8 cellular contexts compared by ENCODE assay signal in genomic region chr21:42781150-42781980, GRCh38.
DNase-seq lines count a peak whose midpoint lies in the region; ATAC-seq and TF ChIP-seq lines count a peak whose summit lies in the region.

No MANE protein-coding gene starts in this region.

- H3K9me3 ChIP-seq in iPS-20b (ENCODE audit: insufficient read depth, low read depth, low read length) = no peaks in the 10 kb centered on the region

- H3K27me3 ChIP-seq in iPS-20b (ENCODE audit: insufficient read depth, low read length) = peaks cover 47% of the 10 kb centered on the region

- H3K27me3 Mint-ChIP-seq in T-helper 2 cell treated with Interferon-gamma antibody and Interleukin-4, amounts not matched to agents 5 μg/mL and 100 μg/mL, for 36 hours (ENCODE audit: low read depth) = peaks cover 34% of the 10 kb centered on the region
- H3K27me3 Mint-ChIP-seq in stimulated activated naive B cell treated with anti-CD40 and anti-IgM and Interleukin-4, amounts not matched to agents 10 μg/mL and 1 μg/mL and 100 μg/mL, for 72 hours = peaks cover 33 to 41% of the 10 kb centered on the region in 2 donors
- H3K27me3 Mint-ChIP-seq in activated T-helper 1 cell treated with anti-CD3 and anti-CD28 coated beads, Interleukin-12 subunit alpha, Interleukin-12 subunit beta, Interleukin-2, Interleukin-4 antibody, amounts not matched to agents 30 ng/mL and 10 ng/mL and 1 ng/mL, durations not matched to agents 14 hours and 24 hours and 36 hours (ENCODE audit: insufficient read depth) = peaks cover 30% of the 10 kb centered on the region

- H3K4me3 ChIP-seq in iPS-20b (ENCODE audit: low read length) = peak overlapping the region; percentile 76

- H3K36me3 Mint-ChIP-seq in T-helper 2 cell treated with Interferon-gamma antibody and Interleukin-4, amounts not matched to agents 5 μg/mL and 100 μg/mL, for 36 hours (ENCODE audit: low read depth) = no peaks in the 10 kb centered on the region
- H3K36me3 Mint-ChIP-seq in stimulated activated naive B cell treated with anti-CD40 and anti-IgM and Interleukin-4, amounts not matched to agents 10 μg/mL and 1 μg/mL and 100 μg/mL, for 72 hours = no peaks in the 10 kb centered on the region
- no peaks in the 10 kb centered on the region for H3K36me3 Mint-ChIP-seq in activated T-helper 1 cell treated with anti-CD3 and anti-CD28 coated beads, Interleukin-12 subunit alpha, Interleukin-12 subunit beta, Interleukin-2, Interleukin-4 antibody, amounts not matched to agents 30 ng/mL and 10 ng/mL and 1 ng/mL, durations not matched to agents 14 hours and 24 hours and 36 hours (ENCODE audit: low read depth)

- ATAC-seq in SK-N-SH treated with all-trans-retinoic acid at 6 μM for 48 hours = peak; percentile 59
- ATAC-seq in stimulated activated naive B cell treated with anti-CD40 and anti-IgM and Interleukin-4, amounts not matched to agents 10 μg/mL and 1 μg/mL and 100 μg/mL, for 72 hours (replicated peaks) = no peak
- no peak for ATAC-seq in GM18858 (IDR thresholded peaks at IDR 0.05; ENCODE audit: unreplicated experiment)

- no peak overlapping the region for H3K27ac Mint-ChIP-seq in T-helper 2 cell treated with Interferon-gamma antibody and Interleukin-4, amounts not matched to agents 5 μg/mL and 100 μg/mL, for 36 hours
- no peak overlapping the region for H3K27ac Mint-ChIP-seq in stimulated activated naive B cell treated with anti-CD40 and anti-IgM and Interleukin-4, amounts not matched to agents 10 μg/mL and 1 μg/mL and 100 μg/mL, for 72 hours
- no peak overlapping the region for H3K27ac Mint-ChIP-seq in activated T-helper 1 cell treated with anti-CD3 and anti-CD28 coated beads, Interleukin-12 subunit alpha, Interleukin-12 subunit beta, Interleukin-2, Interleukin-4 antibody, amounts not matched to agents 30 ng/mL and 10 ng/mL and 1 ng/mL, durations not matched to agents 14 hours and 24 hours and 36 hours

- intact Hi-C loops in activated T-helper 1 cell treated with anti-CD3 and anti-CD28 coated beads, Interleukin-12 subunit alpha, Interleukin-12 subunit beta, Interleukin-2, Interleukin-4 antibody, amounts not matched to agents 30 ng/mL and 10 ng/mL and 1 ng/mL, durations not matched to agents 14 hours and 24 hours and 36 hours (cut with micrococcal nuclease) = loop anchor here (5.0 kb wide), 1 partner anchor 51 kb away; no protein-coding TSS in a partner anchor

- no peak for TF ChIP-seq CTCF in GM20000 (IDR thresholded peaks at IDR 0.05; ENCODE audit: extremely low read depth, missing control alignments)

- peaks cover 3% of the 10 kb centered on the region; the same call in 1 of the 2 replicates for H3K36me3 ChIP-seq in iPS-20b (ENCODE audit: insufficient read depth, low read depth, low read length)

- H3K4me1 ChIP-seq in iPS-20b (ENCODE audit: insufficient read depth, low read length) = peaks cover 18% of the 10 kb centered on the region; the same call in 1 of the 2 replicates

- no peak overlapping the region for H3K27ac ChIP-seq in iPS-20b (ENCODE audit: low read length)

- DNase-seq in T-helper 2 cell treated with Interferon-gamma antibody and Interleukin-4, amounts not matched to agents 5 μg/mL and 100 μg/mL, for 36 hours (ENCODE audit: low spot score) = no peak
- no peak for DNase-seq in T-helper 2 cell
- no peak for DNase-seq in stimulated activated naive B cell treated with anti-CD40 and anti-IgM and Interleukin-4, amounts not matched to agents 10 μg/mL and 1 μg/mL and 100 μg/mL, for 72 hours
- DNase-seq in GM20000 (ENCODE audit: low spot score) = no peak
- DNase-seq in activated T-helper 1 cell treated with anti-CD3 and anti-CD28 coated beads, Interleukin-12 subunit alpha, Interleukin-12 subunit beta, Interleukin-2, Interleukin-4 antibody, amounts not matched to agents 30 ng/mL and 10 ng/mL and 1 ng/mL, durations not matched to agents 14 hours and 24 hours and 36 hours (ENCODE audit: low spot score) = no peak

- no peak overlapping the region; the same call in 1 of the 2 replicates for H3K9ac ChIP-seq in iPS-20b (ENCODE audit: low read depth, low read length)

- H3K4me1 Mint-ChIP-seq in T-helper 2 cell treated with Interferon-gamma antibody and Interleukin-4, amounts not matched to agents 5 μg/mL and 100 μg/mL, for 36 hours (ENCODE audit: low read depth) = peaks cover 39% of the 10 kb centered on the region
- peaks cover 43 to 58% of the 10 kb centered on the region in 2 donors for H3K4me1 Mint-ChIP-seq in stimulated activated naive B cell treated with anti-CD40 and anti-IgM and Interleukin-4, amounts not matched to agents 10 μg/mL and 1 μg/mL and 100 μg/mL, for 72 hours
- peaks cover 39% of the 10 kb centered on the region for H3K4me1 Mint-ChIP-seq in activated T-helper 1 cell treated with anti-CD3 and anti-CD28 coated beads, Interleukin-12 subunit alpha, Interleukin-12 subunit beta, Interleukin-2, Interleukin-4 antibody, amounts not matched to agents 30 ng/mL and 10 ng/mL and 1 ng/mL, durations not matched to agents 14 hours and 24 hours and 36 hours (ENCODE audit: low read depth)

- peak overlapping the region; percentile 51 for H3K4me3 Mint-ChIP-seq in T-helper 2 cell treated with Interferon-gamma antibody and Interleukin-4, amounts not matched to agents 5 μg/mL and 100 μg/mL, for 36 hours
- peak overlapping the region; percentile 15 to 48 for H3K4me3 Mint-ChIP-seq in stimulated activated naive B cell treated with anti-CD40 and anti-IgM and Interleukin-4, amounts not matched to agents 10 μg/mL and 1 μg/mL and 100 μg/mL, for 72 hours
- no peak overlapping the region for H3K4me3 Mint-ChIP-seq in activated T-helper 1 cell treated with anti-CD3 and anti-CD28 coated beads, Interleukin-12 subunit alpha, Interleukin-12 subunit beta, Interleukin-2, Interleukin-4 antibody, amounts not matched to agents 30 ng/mL and 10 ng/mL and 1 ng/mL, durations not matched to agents 14 hours and 24 hours and 36 hours

- no peaks in the 10 kb centered on the region for H3K9me3 Mint-ChIP-seq in T-helper 2 cell treated with Interferon-gamma antibody and Interleukin-4, amounts not matched to agents 5 μg/mL and 100 μg/mL, for 36 hours
- H3K9me3 Mint-ChIP-seq in stimulated activated naive B cell treated with anti-CD40 and anti-IgM and Interleukin-4, amounts not matched to agents 10 μg/mL and 1 μg/mL and 100 μg/mL, for 72 hours = no peaks in the 10 kb centered on the region
- peaks cover under 1% of the 10 kb centered on the region for H3K9me3 Mint-ChIP-seq in activated T-helper 1 cell treated with anti-CD3 and anti-CD28 coated beads, Interleukin-12 subunit alpha, Interleukin-12 subunit beta, Interleukin-2, Interleukin-4 antibody, amounts not matched to agents 30 ng/mL and 10 ng/mL and 1 ng/mL, durations not matched to agents 14 hours and 24 hours and 36 hours

TF ChIP-seq in SK-N-SH treated with all-trans-retinoic acid at 6 μM for 48 hours, 23 proteins besides CTCF, POLR2A, EP300 and RAD21:
- no peak for TF ChIP-seq SNAI2 (CRISPR knock-in tag; IDR thresholded peaks at IDR 0.05)
- TF ChIP-seq GLIS3 (CRISPR knock-in tag; IDR thresholded peaks at IDR 0.05) = no peak
- peak; percentile 39; the same call in 1 of the 2 replicates for TF ChIP-seq TCF4 (CRISPR knock-in tag; IDR thresholded peaks at IDR 0.05; ENCODE audit: borderline replicate concordance)
- TF ChIP-seq CSRNP3 (CRISPR knock-in tag; IDR thresholded peaks at IDR 0.05) = no peak
